In genomic region chr7:22647451-22648257, GRCh38 we compare ENCODE assay signal across 1 cellular context.
TF ChIP-seq lines count a peak whose summit lies in the region.

No MANE protein-coding gene starts in this region.

TF ChIP-seq in K562, 482 proteins besides CTCF, POLR2A, EP300 and RAD21 (continued from another document and continues in another):
- no peak for TF ChIP-seq BRCA1 (IDR thresholded peaks at IDR 0.05)
- TF ChIP-seq BRCA1 (CRISPR knock-in tag; IDR thresholded peaks at IDR 0.05): no peak
- TF ChIP-seq SMARCA5 (IDR thresholded peaks at IDR 0.05): no peak
- TF ChIP-seq GABPB1 (CRISPR knock-in tag; IDR thresholded peaks at IDR 0.05): no peak
- 0 out of 2 replicates have a peak, but pooled peaks have one; percentile 42 for TF ChIP-seq SMAD3 (CRISPR knock-in tag; conservative IDR thresholded peaks at IDR 0.05)
- TF ChIP-seq SOX6 (IDR thresholded peaks at IDR 0.05): peak; percentile 87
- TF ChIP-seq ZNF436 (CRISPR knock-in tag; IDR thresholded peaks at IDR 0.05): no peak
- no peak for TF ChIP-seq BHLHE40 (IDR thresholded peaks at IDR 0.05; ENCODE audit: low read length)
- no peak for TF ChIP-seq IRF1 (CRISPR knock-in tag; IDR thresholded peaks at IDR 0.05; ENCODE audit: borderline replicate concordance)
- no peak for TF ChIP-seq ZNF561 (CRISPR knock-in tag; conservative IDR thresholded peaks at IDR 0.05)
- TF ChIP-seq ZBTB2 (IDR thresholded peaks at IDR 0.05): no peak
- no peak for TF ChIP-seq SNIP1 (IDR thresholded peaks at IDR 0.05; ENCODE audit: low read depth)
- TF ChIP-seq ARNT (IDR thresholded peaks at IDR 0.05): 0 out of 4 replicates have a peak, but pooled peaks of 1 of the 2 experiments have one; percentile 38
- no peak for TF ChIP-seq ZNF134 (CRISPR knock-in tag; conservative IDR thresholded peaks at IDR 0.05)
- no peak for TF ChIP-seq CEBPB (tag; IDR thresholded peaks at IDR 0.05)
- TF ChIP-seq HNRNPL (IDR thresholded peaks at IDR 0.05; ENCODE audit: low read depth, low read length): no peak
- TF ChIP-seq HINFP (tag; conservative IDR thresholded peaks at IDR 0.05; ENCODE audit: low read depth): no peak
- TF ChIP-seq SMAD4 (CRISPR knock-in tag; conservative IDR thresholded peaks at IDR 0.05): peak; percentile 70
- no peak for TF ChIP-seq ZNF41 (CRISPR knock-in tag; conservative IDR thresholded peaks at IDR 0.05)
- 0 out of 2 replicates have a peak, but pooled peaks have one; percentile 35 for TF ChIP-seq ZNF592 (IDR thresholded peaks at IDR 0.05)
- TF ChIP-seq TOE1 (IDR thresholded peaks at IDR 0.05; ENCODE audit: borderline replicate concordance): no peak
- TF ChIP-seq TOE1 (CRISPR knock-in tag; IDR thresholded peaks at IDR 0.05; ENCODE audit: borderline replicate concordance, low read depth): no peak
- TF ChIP-seq PKNOX1 (IDR thresholded peaks at IDR 0.05): no peak
- no peak for TF ChIP-seq CREB5 (CRISPR knock-in tag; IDR thresholded peaks at IDR 0.05)
- TF ChIP-seq TCF7 (IDR thresholded peaks at IDR 0.05; ENCODE audit: borderline replicate concordance): no peak
- no peak for TF ChIP-seq ZSCAN32 (CRISPR knock-in tag; IDR thresholded peaks at IDR 0.05)
- TF ChIP-seq ZNF589 (CRISPR knock-in tag; IDR thresholded peaks at IDR 0.05; ENCODE audit: low read depth): no peak
- TF ChIP-seq LARP7 (IDR thresholded peaks at IDR 0.05): no peak
- TF ChIP-seq CCNT2 (IDR thresholded peaks at IDR 0.05; ENCODE audit: borderline replicate concordance, extremely low read depth, insufficient read length, low read depth, low read length): peak; percentile 57
- TF ChIP-seq HES1 (IDR thresholded peaks at IDR 0.05; ENCODE audit: low read depth): peak; percentile 64
- no peak for TF ChIP-seq FIP1L1 (IDR thresholded peaks at IDR 0.05; ENCODE audit: low read depth, low read length, poor library complexity, severe bottlenecking)
- TF ChIP-seq CREB1 (IDR thresholded peaks at IDR 0.05): no peak
- TF ChIP-seq CREB1 (CRISPR knock-in tag; IDR thresholded peaks at IDR 0.05): no peak; the same call in 1 of the 2 replicates
- no peak for TF ChIP-seq NR3C1 (CRISPR knock-in tag; IDR thresholded peaks at IDR 0.05)
- TF ChIP-seq ZBTB11 (CRISPR knock-in tag; IDR thresholded peaks at IDR 0.05): no peak
- peak; percentile 87 for TF ChIP-seq CBFA2T2 (conservative IDR thresholded peaks at IDR 0.05)
- TF ChIP-seq ETS1 (conservative IDR thresholded peaks at IDR 0.05; ENCODE audit: control insufficient read depth, low read depth, low read length): no peak
- no peak for TF ChIP-seq SRSF9 (IDR thresholded peaks at IDR 0.05; ENCODE audit: borderline replicate concordance, low read depth, low read length)
- no peak for TF ChIP-seq FOXP4 (CRISPR knock-in tag; IDR thresholded peaks at IDR 0.05; ENCODE audit: borderline replicate concordance)
- no peak for TF ChIP-seq ZNF197 (CRISPR knock-in tag; IDR thresholded peaks at IDR 0.05; ENCODE audit: low read depth)
- TF ChIP-seq TCF15 (CRISPR knock-in tag; IDR thresholded peaks at IDR 0.05): no peak
- TF ChIP-seq HIVEP1 (CRISPR knock-in tag; IDR thresholded peaks at IDR 0.05): no peak
- no peak for TF ChIP-seq ZBTB12 (CRISPR knock-in tag; IDR thresholded peaks at IDR 0.05)
